Comparison of ENCODE assay signal across 8 cellular contexts in the genomic region with DNA sequence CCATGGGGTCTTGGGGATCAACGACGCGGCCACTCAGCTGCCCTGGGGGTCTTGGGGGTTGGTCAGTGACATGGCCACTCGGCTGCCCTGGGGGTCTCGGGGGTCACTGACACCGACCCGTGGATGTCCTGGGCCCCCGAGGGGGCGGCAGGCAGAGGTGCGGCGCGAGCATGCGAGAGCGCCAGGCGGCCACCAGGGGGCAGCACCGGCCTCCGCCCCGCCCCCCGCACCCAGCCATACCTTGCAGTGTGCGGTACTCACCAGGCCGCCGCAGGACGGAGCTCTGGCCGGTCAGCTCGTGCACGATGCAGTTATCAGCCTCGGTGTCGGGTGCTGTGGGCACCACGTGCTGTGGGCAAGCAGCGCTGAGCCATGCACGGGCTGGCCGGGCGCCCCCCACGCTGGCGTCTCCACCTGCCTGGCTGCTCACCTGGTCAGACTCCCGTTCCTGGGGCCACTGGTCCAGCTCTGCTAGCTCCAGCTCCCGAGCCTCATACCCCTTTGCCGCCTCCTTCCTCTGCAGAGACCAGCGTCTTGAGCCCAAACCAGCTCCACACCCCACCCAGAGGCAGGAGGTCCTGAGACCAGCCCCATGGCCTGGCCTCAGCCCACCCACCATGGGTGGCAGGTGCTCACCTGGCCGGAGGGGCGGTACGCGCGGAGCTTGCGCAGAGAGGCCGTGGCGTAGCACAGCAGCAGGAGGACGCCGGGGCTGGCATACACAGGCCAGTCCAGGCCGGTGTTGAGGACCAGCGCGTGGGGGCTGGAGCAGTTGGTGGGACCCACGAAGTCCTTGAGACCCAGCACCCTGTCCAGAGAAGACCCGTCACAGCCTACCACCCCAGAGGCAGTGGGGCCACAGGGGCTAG. TPM values are rescaled to one million over a fixed set of nuclear protein-coding genes. Genes with fewer than 3 reads are reported as not detected.
A peak's percentile ranks its signal among the peaks of the same experiment; 100 is the strongest.
DNase-seq lines count a peak whose midpoint lies in the region; ATAC-seq and TF ChIP-seq lines count a peak whose summit lies in the region.

No MANE protein-coding gene starts in this region.

- no peak overlapping the region for H3K4me3 Mint-ChIP-seq in CD4-positive, CD25-positive, alpha-beta regulatory T cell

- ATAC-seq in CD4-positive, CD25-positive, alpha-beta regulatory T cell (ENCODE audit: low read depth in 2 of 2), result peak; percentile 65 to 79
- peak; percentile 69 for ATAC-seq in GM19395 (IDR thresholded peaks at IDR 0.05; ENCODE audit: unreplicated experiment)

- H3K9me3 Mint-ChIP-seq in CD4-positive, CD25-positive, alpha-beta regulatory T cell, result no peaks in the 10 kb centered on the region

- H3K9me3 ChIP-seq in CD4-positive, CD25-positive, alpha-beta regulatory T cell (ENCODE audit: control insufficient read depth in 2 of 2, low read length in 2 of 2), result no peaks in the 10 kb centered on the region

- H3K4me1 Mint-ChIP-seq in CD4-positive, CD25-positive, alpha-beta regulatory T cell, result no peaks in the 10 kb centered on the region

- H3K27me3 ChIP-seq in CD4-positive, CD25-positive, alpha-beta regulatory T cell (ENCODE audit: control insufficient read depth, insufficient read depth, low read length), result no peaks in the 10 kb centered on the region

- peak; percentile 73 to 84 (median 81) for DNase-seq in CD4-positive, CD25-positive, alpha-beta regulatory T cell
- DNase-seq in NCI-H2171 treated with DMSO at 0.1 percent for 48 hours (lab: John Stamatoyannopoulos, UW) (peak; percentile 70), coronary artery (ENCODE audit: low spot score) (no peak), medulla oblongata (ENCODE audit: extremely low spot score) (peak; percentile 29), NCI-H1048 (lab: John Stamatoyannopoulos, UW) (no peak)
- peak; percentile 41 to 43 for DNase-seq in activated CD4-positive, alpha-beta T cell treated with anti-CD3 and anti-CD28 coated beads, Interleukin-2, amount 50 U/mL, for 24 hours (ENCODE audit: low read depth in 1 of 2, low spot score in 1 of 2)
- peak; percentile 52 to 65 for DNase-seq in stimulated activated CD8-positive, alpha-beta memory T cell treated with anti-CD3 and anti-CD28 coated beads, Interleukin-2, amount 100 ng/mL, for 48 hours (ENCODE audit: low read depth in 2 of 2)

- H3K27me3 Mint-ChIP-seq in CD4-positive, CD25-positive, alpha-beta regulatory T cell, result no peaks in the 10 kb centered on the region

- no peak overlapping the region for H3K27ac ChIP-seq in CD4-positive, CD25-positive, alpha-beta regulatory T cell (ENCODE audit: insufficient read depth, low read length, poor library complexity, severe bottlenecking)
- no peak overlapping the region for H3K27ac ChIP-seq in coronary artery

- TF ChIP-seq CTCF in coronary artery (IDR thresholded peaks at IDR 0.05), result peak; percentile 99

- no peak overlapping the region for H3K4me3 ChIP-seq in CD4-positive, CD25-positive, alpha-beta regulatory T cell (ENCODE audit: low read depth, low read length)
- H3K4me3 ChIP-seq in coronary artery, result no peak overlapping the region

- peaks cover 4% of the 10 kb centered on the region for H3K4me1 ChIP-seq in CD4-positive, CD25-positive, alpha-beta regulatory T cell (ENCODE audit: control insufficient read depth, insufficient read depth, low read length, poor library complexity, severe bottlenecking)

- peaks cover 30% of the 10 kb centered on the region for H3K36me3 ChIP-seq in CD4-positive, CD25-positive, alpha-beta regulatory T cell (ENCODE audit: control insufficient read depth, insufficient read depth, low read length)

- H3K36me3 Mint-ChIP-seq in CD4-positive, CD25-positive, alpha-beta regulatory T cell, result no peaks in the 10 kb centered on the region

- H3K27ac Mint-ChIP-seq in CD4-positive, CD25-positive, alpha-beta regulatory T cell, result no peak overlapping the region

RNA-seq across cellular contexts. Expression of a gene that starts 31.2 kb away (rescaled TPM):
- total RNA-seq in CD4-positive, CD25-positive, alpha-beta regulatory T cell, result 26.0 TPM
- polyA plus RNA-seq in CD4-positive, CD25-positive, alpha-beta regulatory T cell, result 10 to 100 TPM; 11.8 to 14.0 (median 12.6) TPM

RNA-seq across cellular contexts. Expression of a gene that starts 31.3 kb away (rescaled TPM):
- total RNA-seq in CD4-positive, CD25-positive, alpha-beta regulatory T cell, result 420 TPM
- 100 to 1,000 TPM in 1 of 4 donors, 10 to 100 TPM in 3; 63.6 to 118 (median 97.3) TPM for polyA plus RNA-seq in CD4-positive, CD25-positive, alpha-beta regulatory T cell

RNA-seq across cellular contexts. Expression of a gene that starts 47.5 kb away (rescaled TPM):
- total RNA-seq in CD4-positive, CD25-positive, alpha-beta regulatory T cell, result 337 TPM
- 10 to 100 TPM; 18.1 to 23.6 (median 19.9) TPM for polyA plus RNA-seq in CD4-positive, CD25-positive, alpha-beta regulatory T cell

RNA-seq across cellular contexts. Expression of a gene that starts 51.2 kb away (rescaled TPM):
- 10.4 TPM for total RNA-seq in CD4-positive, CD25-positive, alpha-beta regulatory T cell
- polyA plus RNA-seq in CD4-positive, CD25-positive, alpha-beta regulatory T cell, result 10 to 100 TPM; 13.5 to 17.4 (median 16.5) TPM

Comparison
In these comparisons a context has a peak if more than half of its experiments do, and no peak if none do; other contexts are left out.
1. DNase-seq: peak in CD4-positive, CD25-positive, alpha-beta regulatory T cell (3 of 3), NCI-H2171 treated with DMSO at 0.1 percent for 48 hours (single experiment), activated CD4-positive, alpha-beta T cell treated with anti-CD3 and anti-CD28 coated beads, Interleukin-2, amount 50 U/mL, for 24 hours (2 of 2), medulla oblongata (single experiment) and stimulated activated CD8-positive, alpha-beta memory T cell treated with anti-CD3 and anti-CD28 coated beads, Interleukin-2, amount 100 ng/mL, for 48 hours (2 of 2); none in coronary artery (single experiment) and NCI-H1048 (single experiment).